8 cellular contexts compared by ENCODE assay signal in the genomic region with DNA sequence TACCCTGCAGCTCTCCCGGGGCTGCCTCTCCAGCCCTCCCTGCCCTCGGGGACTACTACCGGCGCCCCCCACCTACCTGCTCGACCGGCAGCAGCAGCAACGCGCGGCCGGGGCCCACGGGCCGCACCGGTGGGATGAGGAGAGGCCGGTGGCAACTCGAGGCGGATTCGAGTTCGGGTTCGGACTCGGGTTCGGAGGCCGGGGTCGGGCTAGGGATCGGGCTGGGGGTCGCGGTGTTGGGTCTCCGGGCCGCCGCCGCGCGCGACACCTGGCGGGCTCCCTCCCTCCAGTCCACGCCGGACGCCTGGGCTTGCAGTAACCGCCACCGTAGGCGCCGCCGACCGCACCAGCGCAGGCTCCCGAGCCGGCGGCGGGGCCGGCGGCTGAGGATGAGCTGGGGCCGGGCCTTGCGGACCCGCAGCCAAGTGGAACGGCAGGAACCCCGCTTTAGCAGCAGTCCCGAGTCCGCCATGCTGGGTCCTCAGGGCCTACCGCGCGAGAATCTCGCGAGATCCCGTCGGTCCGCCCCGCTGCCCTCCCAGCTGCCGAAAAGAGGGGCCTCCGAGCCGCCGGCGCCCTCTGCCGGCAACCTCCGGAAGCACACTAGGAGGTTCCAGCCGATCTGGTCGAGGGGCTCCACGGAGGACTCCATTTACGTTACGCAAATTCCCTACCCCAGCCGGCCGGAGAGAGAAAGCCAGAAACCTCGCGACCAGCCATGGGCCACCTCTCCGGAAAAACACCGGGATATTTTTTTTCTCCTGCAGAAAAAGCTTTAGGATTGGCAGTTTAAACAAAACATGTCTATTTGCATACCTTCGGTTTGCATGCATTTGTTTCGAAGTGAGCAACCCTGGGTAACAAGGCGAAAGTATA. TPM values are rescaled to one million over a fixed set of nuclear protein-coding genes. Genes with fewer than 3 reads are reported as not detected.
DNase-seq lines count a peak whose midpoint lies in the region; ATAC-seq lines count a peak whose summit lies in the region.

Gene NOL9, minus strand, starts transcription at position 483 of the 876 bp plus-strand sequence. Its CDS starts 11 bp downstream, at position 472.

- H3K27me3 ChIP-seq in GM23248 (replicated peaks; ENCODE audit: insufficient read depth): no peaks in the 10 kb centered on the region

- peak within 1 kb of the TSS; percentile 99 for H3K4me3 ChIP-seq in GM23248

- H4K20me1 ChIP-seq in GM23248 (ENCODE audit: insufficient read depth): no peaks in the 10 kb centered on the region

- peak within 1 kb of the TSS; percentile 97 for H2AFZ ChIP-seq in GM23248

- H3K36me3 Mint-ChIP-seq in activated T-helper 17 cell treated with anti-CD3 and anti-CD28 coated beads, Interleukin-2, amount 50 U/mL, for 72 hours (ENCODE audit: low read depth): peaks cover 36% of the 10 kb centered on the region
- no peaks in the 10 kb centered on the region for H3K36me3 Mint-ChIP-seq in natural killer cell treated with Interleukin-12 subunit alpha and Interleukin-12 subunit beta and Interleukin-15 and Interleukin-18, amount 100 ng/mL, for 72 hours

- peaks cover 6% of the 10 kb centered on the region for H3K36me3 ChIP-seq in GM23248 (ENCODE audit: low read depth)

- H3K27me3 Mint-ChIP-seq in activated T-helper 17 cell treated with anti-CD3 and anti-CD28 coated beads, Interleukin-2, amount 50 U/mL, for 72 hours: no peaks in the 10 kb centered on the region
- H3K27me3 Mint-ChIP-seq in natural killer cell treated with Interleukin-12 subunit alpha and Interleukin-12 subunit beta and Interleukin-15 and Interleukin-18, amount 100 ng/mL, for 72 hours: no peaks in the 10 kb centered on the region

- H3K4me3 Mint-ChIP-seq in activated T-helper 17 cell treated with anti-CD3 and anti-CD28 coated beads, Interleukin-2, amount 50 U/mL, for 72 hours: peak within 1 kb of the TSS; percentile 78
- H3K4me3 Mint-ChIP-seq in natural killer cell treated with Interleukin-12 subunit alpha and Interleukin-12 subunit beta and Interleukin-15 and Interleukin-18, amount 100 ng/mL, for 72 hours: peak within 1 kb of the TSS; percentile 85

- 3 to 4% methylated on average over 62 to 63 of the region's 87 CpGs for WGBS in GM23248 (ENCODE audit: low coverage in 1 of 2, low lambda C conversion rate in 2 of 2, missing lambda C conversion rate in 2 of 2), 2 experiments

- no peaks in the 10 kb centered on the region for H3K9me3 Mint-ChIP-seq in activated T-helper 17 cell treated with anti-CD3 and anti-CD28 coated beads, Interleukin-2, amount 50 U/mL, for 72 hours
- no peaks in the 10 kb centered on the region for H3K9me3 Mint-ChIP-seq in natural killer cell treated with Interleukin-12 subunit alpha and Interleukin-12 subunit beta and Interleukin-15 and Interleukin-18, amount 100 ng/mL, for 72 hours

- H3K9me2 ChIP-seq in GM23248 (ENCODE audit: insufficient read depth): no peaks in the 10 kb centered on the region

- in situ Hi-C loops in GM23248 (cut with MboI): no loop called here

- H3F3A ChIP-seq in GM23248 (ENCODE audit: insufficient read depth): no peaks in the 10 kb centered on the region; the same call in 1 of the 2 replicates

- H3K9ac ChIP-seq in GM23248: peak within 1 kb of the TSS; percentile 99

- H3K4me2 ChIP-seq in GM23248 (ENCODE audit: unreplicated experiment): peak within 1 kb of the TSS; percentile 93

- peak within 1 kb of the TSS; percentile 86 for H3K27ac Mint-ChIP-seq in activated T-helper 17 cell treated with anti-CD3 and anti-CD28 coated beads, Interleukin-2, amount 50 U/mL, for 72 hours
- peak within 1 kb of the TSS; percentile 10 to 76 for H3K27ac Mint-ChIP-seq in natural killer cell treated with Interleukin-12 subunit alpha and Interleukin-12 subunit beta and Interleukin-15 and Interleukin-18, amount 100 ng/mL, for 72 hours

- H3K4me1 Mint-ChIP-seq in activated T-helper 17 cell treated with anti-CD3 and anti-CD28 coated beads, Interleukin-2, amount 50 U/mL, for 72 hours: peaks cover 3% of the 10 kb centered on the region
- peaks cover 8% of the 10 kb centered on the region in 2 donors for H3K4me1 Mint-ChIP-seq in natural killer cell treated with Interleukin-12 subunit alpha and Interleukin-12 subunit beta and Interleukin-15 and Interleukin-18, amount 100 ng/mL, for 72 hours (ENCODE audit: low read depth in 2 of 2)

- no peaks in the 10 kb centered on the region for H3K9me3 ChIP-seq in GM23248 (ENCODE audit: low read depth)

- H3K27ac ChIP-seq in GM23248: peak within 1 kb of the TSS; percentile 19; the same call in 1 of the 2 replicates

- H3K79me2 ChIP-seq in GM23248 (ENCODE audit: insufficient read depth): peaks cover 40% of the 10 kb centered on the region

- DNase-seq in EL (peak; percentile 90), GM23248 (peak; percentile 95), Kasumi-1 (lab: John Stamatoyannopoulos, UW) (peak; percentile 85 to 88), RPMI8226 (peak; percentile 97), fibroblast of peridontal ligament (ENCODE audit: extremely low read depth) (peak; percentile 87)
- DNase-seq in natural killer cell treated with Interleukin-12 subunit alpha and Interleukin-12 subunit beta and Interleukin-15 and Interleukin-18, amount 100 ng/mL, for 72 hours (ENCODE audit: low spot score): peak; percentile 95
- DNase-seq in stimulated activated naive CD8-positive, alpha-beta T cell treated with anti-CD3 and anti-CD28 coated beads, Interleukin-15, Interleukin-2, amounts not matched to agents 100 U/mL and 50 U/mL, for 24 hours: peak; percentile 95

- peak; percentile 99 for ATAC-seq in activated T-helper 17 cell treated with anti-CD3 and anti-CD28 coated beads, Interleukin-2, amount 50 U/mL, for 72 hours (replicated peaks)
- peak; percentile 98 to 99 for ATAC-seq in natural killer cell treated with Interleukin-12 subunit alpha and Interleukin-12 subunit beta and Interleukin-15 and Interleukin-18, amount 100 ng/mL, for 72 hours
- ATAC-seq in stimulated activated naive CD8-positive, alpha-beta T cell treated with anti-CD3 and anti-CD28 coated beads, Interleukin-15, Interleukin-2, amounts not matched to agents 100 U/mL and 50 U/mL, for 24 hours: peak; percentile 98

- peaks cover 9% of the 10 kb centered on the region for H3K4me1 ChIP-seq in GM23248 (ENCODE audit: insufficient read depth)

RNA-seq across cellular contexts. Expression of gene NOL9, which starts in this region (rescaled TPM):
- total RNA-seq in GM23248 (2014; rRNA removed; shearing (Covaris generic)): 16.6 and 27.8 TPM in 2 replicates
- 13.0 and 15.7 TPM in 2 replicates for polyA plus RNA-seq in GM23248 (2016; fragmentation: Nextera tagmentation; extraction: Ambion mirVana)
- total RNA-seq in activated T-helper 17 cell treated with anti-CD3 and anti-CD28 coated beads, Interleukin-2, amount 50 U/mL, for 72 hours: 10 to 100 TPM; 33.2 to 58.0 TPM
- total RNA-seq in natural killer cell treated with Interleukin-12 subunit alpha and Interleukin-12 subunit beta and Interleukin-15 and Interleukin-18, amount 100 ng/mL, for 72 hours: 10 to 100 TPM; 41.6 to 80.5 TPM

Comparison
In these comparisons a context has a peak if more than half of its experiments do, and no peak if none do; other contexts are left out.
1. Peak in every context shown above with its lines: DNase-seq, ATAC-seq, H3K4me3 ChIP-seq and H3K27ac ChIP-seq.